ENCODE assay signal across 28 cellular contexts in genomic region chr9:121604654-121605053, GRCh38. TPM values are rescaled to one million over a fixed set of nuclear protein-coding genes. Genes with fewer than 3 reads are reported as not detected.
A peak's percentile ranks its signal among the peaks of the same experiment; 100 is the strongest.
DNase-seq lines count a peak whose midpoint lies in the region; ATAC-seq, FAIRE-seq and TF ChIP-seq lines count a peak whose summit lies in the region.
"Had no signal": no experiment of that assay in that cellular context is flagged by ENCODE, and none has a peak within 500 bp of the region (broad histone marks: within the 10 kb centered on the region; RNA-seq: fewer than 3 reads in every experiment).

No MANE protein-coding gene starts in this region.

- ATAC-seq in HepG2 (peak; percentile 19), right lobe of liver (no peak)
- ATAC-seq: esophagus mucosa, lower lobe of right lung had no signal

- TF ChIP-seq POLR2A in HepG2 (IDR thresholded peaks at IDR 0.05; ENCODE audit: insufficient read depth in 1 of 2, low read depth in 2 of 2, low read length in 2 of 2) (no peak), right lobe of liver (IDR thresholded peaks at IDR 0.05) (no peak), adrenal gland (IDR thresholded peaks at IDR 0.05) (no peak)

- H3K27ac Mint-ChIP-seq in nephron progenitor cell, result peak overlapping the region; percentile 39
- H3K27ac Mint-ChIP-seq: activated CD4-positive, alpha-beta T cell treated with anti-CD3 and anti-CD28 coated beads, Interleukin-2, amount 10 ng/mL, durations not matched to agents 24 days and 14 days; activated naive CD8-positive, alpha-beta T cell; neural progenitor cell had no signal

- H2AFZ ChIP-seq in HepG2 (ENCODE audit: low read length) (peak overlapping the region; percentile 12), PC-9 (no peak overlapping the region)
- H2AFZ ChIP-seq: neural progenitor cell had no signal

- H3K79me2 ChIP-seq in HepG2 (ENCODE audit: insufficient read depth, low read length), result no peaks in the 10 kb centered on the region
- no peaks in the 10 kb centered on the region; the same call in 1 of the 2 replicates for H3K79me2 ChIP-seq in PC-9 (ENCODE audit: low read depth)

- TF ChIP-seq RAD21 in HepG2 (CRISPR knock-in tag; IDR thresholded peaks at IDR 0.05), result no peak

- peaks cover 43% of the 10 kb centered on the region for H3K27me3 Mint-ChIP-seq in nephron progenitor cell (ENCODE audit: low read depth, poor library complexity)

- no peaks in the 10 kb centered on the region for H4K20me1 ChIP-seq in HepG2 (ENCODE audit: insufficient read depth, low read length)
- no peaks in the 10 kb centered on the region for H4K20me1 ChIP-seq in PC-9 (ENCODE audit: insufficient read depth)

- H3K9me3 ChIP-seq in HepG2 (ENCODE audit: low read length), result no peaks in the 10 kb centered on the region
- no peaks in the 10 kb centered on the region for H3K9me3 ChIP-seq in right lobe of liver
- no peaks in the 10 kb centered on the region for H3K9me3 ChIP-seq in PC-9 (ENCODE audit: insufficient read depth, low read depth)
- no peaks in the 10 kb centered on the region for H3K9me3 ChIP-seq in adrenal gland (replicated peaks in 1 of 3)
- H3K9me3 ChIP-seq: lower lobe of right lung, Peyer's patch, SJCRH30, stomach, thyroid gland had no signal

- no peaks in the 10 kb centered on the region for H3K36me3 ChIP-seq in HepG2 (replicated peaks in 1 of 2; ENCODE audit: control insufficient read depth in 1 of 2, insufficient read depth in 2 of 2, low read length in 2 of 2)
- no peaks in the 10 kb centered on the region for H3K36me3 ChIP-seq in right lobe of liver
- H3K36me3 ChIP-seq in PC-9 (ENCODE audit: low read depth), result no peaks in the 10 kb centered on the region
- H3K36me3 ChIP-seq in adrenal gland (replicated peaks in 1 of 2), result no peaks in the 10 kb centered on the region
- H3K36me3 ChIP-seq: lower lobe of right lung, neural progenitor cell, Peyer's patch, SJCRH30, stomach, thyroid gland had no signal

- no peaks in the 10 kb centered on the region for H3K36me3 Mint-ChIP-seq in nephron progenitor cell (ENCODE audit: low read depth)
- H3K36me3 Mint-ChIP-seq: activated naive CD8-positive, alpha-beta T cell; neural progenitor cell had no signal

- peaks cover 31% of the 10 kb centered on the region for H3F3A ChIP-seq in PC-9 (ENCODE audit: insufficient read depth, low read depth)

- H3K27ac ChIP-seq in HepG2 (ENCODE audit: extremely low read length, insufficient read depth, low read length) (peak overlapping the region; percentile 3), right lobe of liver (peak overlapping the region in 1 of 3 donors; percentile 43), dorsolateral prefrontal cortex (peak overlapping the region in 34 of 59 donors; percentile 7 to 69 (median 32)), PC-9 (no peak overlapping the region), adrenal gland (peak overlapping the region in 2 of 5 donors; percentile 3 to 10)
- H3K27ac ChIP-seq: lower lobe of right lung, neural progenitor cell, Peyer's patch, SJCRH30, thyroid gland had no signal

- no peak for DNase-seq in HepG2 (ENCODE audit: low spot score)
- DNase-seq in right lobe of liver, result no peak
- no peak for DNase-seq in dorsolateral prefrontal cortex
- no peak for DNase-seq in nephron progenitor cell
- DNase-seq in COLO668 (lab: John Stamatoyannopoulos, UW; ENCODE audit: unreplicated experiment), result no peak
- DNase-seq in PC-9, result no peak
- DNase-seq in HEK293T (ENCODE audit: extremely low spot score), result no peak
- no peak for DNase-seq in adrenal gland
- DNase-seq: activated CD4-positive, alpha-beta T cell treated with anti-CD3 and anti-CD28 coated beads, Interleukin-2, amount 10 ng/mL, durations not matched to agents 24 days and 14 days; activated CD8-positive, alpha-beta memory T cell treated with anti-CD3 and anti-CD28 coated beads for 24 hours; cortex of kidney; kidney; NCI-H146; NCI-H2107; NCI-H748 treated with DMSO at 0.1 percent for 48 hours; stimulated activated CD4-positive, alpha-beta T cell treated with anti-CD3 and anti-CD28 coated beads, Interleukin-4, amount 100 ng/mL, for 1 hour; SW 1271; T-helper 9 cell had no signal

- peak overlapping the region; percentile 47 for H3K4me3 Mint-ChIP-seq in nephron progenitor cell
- H3K4me3 Mint-ChIP-seq: activated CD4-positive, alpha-beta T cell treated with anti-CD3 and anti-CD28 coated beads, Interleukin-2, amount 10 ng/mL, durations not matched to agents 24 days and 14 days; activated naive CD8-positive, alpha-beta T cell; neural progenitor cell had no signal

- intact Hi-C loops in HepG2 (cut with micrococcal nuclease; ENCODE audit: unreplicated experiment), result no loop called here
- intact Hi-C loops in right lobe of liver (cut with DNase I), result no loop called here
- intact Hi-C loops in dorsolateral prefrontal cortex (cut with DNase I), result no loop called here
- intact Hi-C loops in PC-9 (cut with micrococcal nuclease; ENCODE audit: unreplicated experiment), result no loop called here
- intact Hi-C loops in adrenal gland (cut with DNase I), result no loop called here

- WGBS in HepG2 (ENCODE audit: low lambda C conversion rate), result 63% methylated on average over 8 of the region's 8 CpGs
- WGBS in right lobe of liver (ENCODE audit: insufficient coverage, low coverage, low lambda C conversion rate, missing lambda C conversion rate), result 85% methylated on average over 8 of the region's 8 CpGs
- 91 to 95% (median 92%) methylated on average over 8 of the region's 8 CpGs for WGBS in adrenal gland, 4 donors

- H3K4me1 ChIP-seq in HepG2 (ENCODE audit: insufficient read depth, low read length) (peaks cover 74% of the 10 kb centered on the region), right lobe of liver (peaks cover 0 to 50% (median 14%) of the 10 kb centered on the region in 4 donors), PC-9 (replicated peaks; ENCODE audit: insufficient read depth) (peaks cover 32% of the 10 kb centered on the region), adrenal gland (replicated peaks in 1 of 2) (peaks cover 24 to 47% of the 10 kb centered on the region in 2 donors)

- H3K4me1 Mint-ChIP-seq in nephron progenitor cell, result peaks cover 52% of the 10 kb centered on the region

- TF ChIP-seq EP300 in HepG2 (IDR thresholded peaks at IDR 0.05; ENCODE audit: low read depth in 2 of 2, low read length in 2 of 2), result no peak
- no peak for TF ChIP-seq EP300 in HepG2 (CRISPR knock-in tag; IDR thresholded peaks at IDR 0.05; ENCODE audit: borderline replicate concordance)

- H3K4me3 ChIP-seq in HepG2 (replicated peaks in 1 of 3; ENCODE audit: insufficient read depth in 1 of 3, low read depth in 2 of 3, low read length in 3 of 3) (peak overlapping the region in 1 of 3 experiments; percentile 49; a peak in 1 of 6 replicates), right lobe of liver (no peak overlapping the region), dorsolateral prefrontal cortex (no peak overlapping the region), PC-9 (no peak overlapping the region), adrenal gland (no peak overlapping the region)
- H3K4me3 ChIP-seq: lower lobe of right lung, neural progenitor cell, Peyer's patch, SJCRH30, stomach, thyroid gland had no signal

- no peak for TF ChIP-seq CTCF in HepG2 (CRISPR knock-in tag; IDR thresholded peaks at IDR 0.05)
- no peak for TF ChIP-seq CTCF in right lobe of liver (IDR thresholded peaks at IDR 0.05)
- no peak for TF ChIP-seq CTCF in dorsolateral prefrontal cortex (IDR thresholded peaks at IDR 0.05 in 54 of 56, conservative IDR thresholded peaks at IDR 0.05 in 2 of 56; ENCODE audit: low read depth in 1 of 56, partially characterized antibody in 56 of 56)
- no peak for TF ChIP-seq CTCF in nephron progenitor cell (IDR thresholded peaks at IDR 0.05)
- TF ChIP-seq CTCF in PC-9 (conservative IDR thresholded peaks at IDR 0.05), result no peak
- TF ChIP-seq CTCF in adrenal gland (IDR thresholded peaks at IDR 0.05), result no peak

- in situ Hi-C loops in HepG2 (cut with HindIII; ENCODE audit: extremely low pct_ligation_motif_present, low pct_unique_long_range_greater_than_20kb), result no loop called here

- no peaks in the 10 kb centered on the region for H3K9me2 ChIP-seq in PC-9 (ENCODE audit: insufficient read depth)

- CTCF ChIA-PET in HepG2 (lab: Yijun Ruan, JAX; ENCODE audit: low intra/inter-chr PET ratio, low total read pairs), result no interaction called here
- CTCF ChIA-PET in PC-9 (lab: Charles Lee), result no interaction called here
- CTCF ChIA-PET in HEK293T (lab: Yijun Ruan, JAX), result interaction anchor here (0.9 to 1.0 kb wide), 2 partner anchors 16 to 154 kb away, joined by 3 to 4 read pairs; no protein-coding TSS in a partner anchor

- POLR2A ChIA-PET in HepG2 (lab: Yijun Ruan, JAX) (interaction anchor here (0.8 to 1.0 kb wide), 2 partner anchors 8 to 30 kb away, joined by 3 to 4 read pairs; no protein-coding TSS in a partner anchor), PC-9 (lab: Charles Lee; ENCODE audit: unreplicated experiment) (no interaction called here), HEK293T (lab: Yijun Ruan, JAX) (no interaction called here)

- no peak for FAIRE-seq in HepG2 (lab: Jason Lieb, UNC)
- FAIRE-seq: GM12891, H1, kidney had no signal

- H3K27me3 ChIP-seq in HepG2 (ENCODE audit: control insufficient read depth in 1 of 2, insufficient read depth in 2 of 2, low read length in 2 of 2) (0 out of 5 replicates have a peak, but pooled peaks cover 0 to 2% of the 10 kb centered on the region in 2 experiments), right lobe of liver (no peaks in the 10 kb centered on the region), dorsolateral prefrontal cortex (no peaks in the 10 kb centered on the region), PC-9 (ENCODE audit: insufficient read depth, low read depth) (no peaks in the 10 kb centered on the region), adrenal gland (no peaks in the 10 kb centered on the region)
- H3K27me3 ChIP-seq: Peyer's patch, SJCRH30, thyroid gland had no signal

- peak overlapping the region; percentile 64 for H3K4me2 ChIP-seq in HepG2 (ENCODE audit: low read depth, low read length)
- no peak overlapping the region for H3K4me2 ChIP-seq in PC-9
- H3K4me2 ChIP-seq: neural progenitor cell had no signal

- H3K9me3 Mint-ChIP-seq in nephron progenitor cell, result no peaks in the 10 kb centered on the region
- H3K9me3 Mint-ChIP-seq: activated CD4-positive, alpha-beta T cell treated with anti-CD3 and anti-CD28 coated beads, Interleukin-2, amount 10 ng/mL, durations not matched to agents 24 days and 14 days; neural progenitor cell had no signal

- H3K9ac ChIP-seq in HepG2 (ENCODE audit: insufficient read depth, low read depth, low read length), result no peak overlapping the region
- H3K9ac ChIP-seq: neural progenitor cell had no signal

- no TSS peak for BruUV-seq in HepG2 (replicated peaks; lab: Mats Ljungman, UMichigan)
- no TSS peak for BruUV-seq in PC-9 (replicated peaks; lab: Mats Ljungman, UMichigan)

RNA-seq across cellular contexts. Expression of gene DAB2IP, which starts 46.8 kb away (rescaled TPM):
- total RNA-seq in HepG2 (2016; rRNA removed; fragmentation: Illumina TruSeq; extraction: Trizol) (25.3 and 32.1 TPM in 2 replicates), right lobe of liver (10 to 100 TPM; 15.1 to 21.6 (median 19.0) TPM), dorsolateral prefrontal cortex (100 to 1,000 TPM in 19 of 120 experiments, 10 to 100 TPM in 101; 41.7 to 155 (median 82.0) TPM), PC-9 (2021) (46.7 and 59.9 TPM in 2 replicates), adrenal gland (10 to 100 TPM; 38.3 to 52.2 (median 48.4) TPM)
- 2.8 and 5.2 TPM in 2 replicates for total RNA-seq in HepG2 (2016; cell fraction: cytosol; rRNA removed; fragmentation: Illumina TruSeq; extraction: Trizol; ENCODE audit: low read depth)
- total RNA-seq in HepG2 (2016; cell fraction: insoluble cytoplasmic fraction; rRNA removed; fragmentation: Illumina TruSeq; extraction: Trizol), result 24.3 and 28.3 TPM in 2 replicates
- 10.8 and 12.3 TPM in 2 replicates for total RNA-seq in HepG2 (2016; cell fraction: membrane; rRNA removed; fragmentation: Illumina TruSeq; extraction: Trizol)
- total RNA-seq in HepG2 (2016; cell fraction: nucleus; rRNA removed; fragmentation: Illumina TruSeq; extraction: Trizol), result 23.5 and 29.5 TPM in 2 replicates
- polyA plus RNA-seq in HepG2 (2011; rRNA removed) (37.9 and 39.9 TPM in 2 replicates), adrenal gland (10 to 100 TPM; 13.2 to 47.7 (median 20.3) TPM)
- 20.8 and 29.3 TPM in 2 replicates for polyA plus RNA-seq in HepG2 (2011; cell fraction: cytosol; rRNA removed)
- 42.4 and 54.9 TPM in 2 replicates for polyA plus RNA-seq in HepG2 (2011; cell fraction: nucleus; rRNA removed)
- 14.7 and 24.6 TPM in 2 replicates for polyA plus RNA-seq in HepG2 (2012)
- 1.9 and 2.6 TPM in 2 replicates for polyA plus RNA-seq in HepG2 (2016; cell fraction: cytosol; fragmentation: Illumina TruSeq; extraction: Trizol; ENCODE audit: low read depth)
- polyA plus RNA-seq in HepG2 (2016; cell fraction: insoluble cytoplasmic fraction; fragmentation: Illumina TruSeq; extraction: Trizol; ENCODE audit: low read depth), result 24.2 and 33.5 TPM in 2 replicates
- 5.5 and 5.8 TPM in 2 replicates for polyA plus RNA-seq in HepG2 (2016; cell fraction: membrane; fragmentation: Illumina TruSeq; extraction: Trizol; ENCODE audit: low read depth)
- polyA plus RNA-seq in HepG2 (2016; cell fraction: nucleus; fragmentation: Illumina TruSeq; extraction: Trizol; ENCODE audit: insufficient read depth, low read depth), result 42.8 and 47.1 TPM in 2 replicates
- polyA minus RNA-seq in HepG2 (2011; rRNA and poly(A)+ RNA removed; ENCODE audit: low replicate concordance), result 48.1 and 97.1 TPM in 2 replicates
- polyA minus RNA-seq in HepG2 (2011; cell fraction: cytosol; rRNA and poly(A)+ RNA removed), result 26.5 and 29.0 TPM in 2 replicates
- 34.6 and 46.1 TPM in 2 replicates for polyA minus RNA-seq in HepG2 (2011; cell fraction: nucleus; rRNA and poly(A)+ RNA removed)
- total RNA-seq: activated CD4-positive, alpha-beta T cell treated with anti-CD3 and anti-CD28 coated beads, Interleukin-2, amount 10 ng/mL, durations not matched to agents 24 days and 14 days had no signal
